ENCODE assay signal across 11 cellular contexts in the genomic region with DNA sequence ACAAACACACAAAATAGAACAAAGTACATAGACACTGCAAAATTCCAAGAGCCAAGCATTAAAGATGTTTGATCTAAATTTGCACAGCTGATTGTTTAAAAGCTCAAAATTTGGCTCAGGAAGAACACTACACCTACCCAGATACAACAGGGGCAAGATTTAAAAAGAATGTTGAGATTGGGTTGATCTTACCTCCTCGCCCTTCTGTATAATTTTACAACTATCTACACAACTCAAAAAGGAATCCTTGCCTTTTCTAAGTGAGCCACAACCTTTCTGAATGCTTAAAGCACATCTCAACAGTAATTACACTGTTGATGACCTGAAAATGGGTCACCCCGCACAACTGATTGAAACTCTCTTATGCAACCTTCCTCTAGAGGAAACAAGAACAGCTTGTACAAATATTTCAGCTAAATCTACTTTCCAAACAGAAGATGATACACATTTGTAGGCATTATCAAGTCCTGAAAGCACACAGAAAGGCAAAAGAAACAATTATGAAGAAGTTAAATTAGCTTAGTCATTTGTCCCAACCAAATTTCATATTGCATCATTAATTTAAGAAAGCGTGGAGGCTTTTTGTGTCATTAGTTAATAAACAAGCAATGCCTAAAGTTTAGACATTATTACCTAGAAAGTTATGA.
DNase-seq lines count a peak whose midpoint lies in the region; ATAC-seq, FAIRE-seq and TF ChIP-seq lines count a peak whose summit lies in the region.
"Had no signal": no experiment of that assay in that cellular context is flagged by ENCODE, and none has a peak within 500 bp of the region (broad histone marks: within the 10 kb centered on the region; RNA-seq: fewer than 3 reads in every experiment).

No MANE protein-coding gene starts in this region.

- peak; percentile 90 for ATAC-seq in sciatic nerve
- no peak for ATAC-seq in HG02885 (IDR thresholded peaks at IDR 0.05; ENCODE audit: poor library complexity, unreplicated experiment)
- ATAC-seq in HG03439 (IDR thresholded peaks at IDR 0.05; ENCODE audit: unreplicated experiment), result no peak

- TF ChIP-seq POLR2A in H54 (IDR thresholded peaks at IDR 0.05; ENCODE audit: low read depth, low read length) (no peak), esophagus muscularis mucosa (IDR thresholded peaks at IDR 0.05; ENCODE audit: low read depth) (no peak)

- H3K36me3 ChIP-seq in esophagus muscularis mucosa, result peaks cover 0 to 22% (median 2%) of the 10 kb centered on the region in 4 donors

- TF ChIP-seq EP300 in esophagus muscularis mucosa (IDR thresholded peaks at IDR 0.05), result no peak

- intact Hi-C loops in esophagus muscularis mucosa (cut with DNase I), result no loop called here
- intact Hi-C loops in sciatic nerve (cut with DNase I), result no loop called here

- peak; percentile 11 for FAIRE-seq in H54 (lab: Jason Lieb, UNC)
- FAIRE-seq in RCC 7860 (lab: Jason Lieb, UNC), result peak; percentile 30

- no peak overlapping the region for H3K4me3 ChIP-seq in esophagus muscularis mucosa

- DNase-seq in H54 (ENCODE audit: insufficient read length, low spot score), result no peak
- no peak for DNase-seq in RCC 7860 (ENCODE audit: low spot score)
- no peak for DNase-seq in esophagus muscularis mucosa (ENCODE audit: extremely low spot score)
- no peak for DNase-seq in sciatic nerve (ENCODE audit: low spot score)
- no peak for DNase-seq in iPS-NIHi7 (ENCODE audit: extremely low spot score)
- DNase-seq in NCI-H146 treated with DMSO at 0.1 percent for 48 hours (lab: John Stamatoyannopoulos, UW; ENCODE audit: unreplicated experiment), result no peak
- DNase-seq: activated CD4-positive, alpha-beta T cell treated with anti-CD3 and anti-CD28 coated beads, Interleukin-2, amount 10 ng/mL, durations not matched to agents 24 days and 14 days; anterior cingulate cortex; SHP77 had no signal

- H3K27me3 ChIP-seq in esophagus muscularis mucosa, result no peaks in the 10 kb centered on the region

- no peaks in the 10 kb centered on the region for H3K9me3 ChIP-seq in esophagus muscularis mucosa

- peak overlapping the region; percentile 25 to 58 (median 42) for H3K27ac ChIP-seq in esophagus muscularis mucosa (replicated peaks in 1 of 4)

- H3K4me1 ChIP-seq in esophagus muscularis mucosa, result peaks cover 35 to 57% (median 44%) of the 10 kb centered on the region in 4 donors

- TF ChIP-seq CTCF in esophagus muscularis mucosa (IDR thresholded peaks at IDR 0.05), result no peak

- 71% methylated on average over 3 of the region's 3 CpGs for WGBS in esophagus muscularis mucosa
